20 cellular contexts compared by ENCODE assay signal in genomic region chr1:29809446-29810120, GRCh38.
"Had no signal": no experiment of that assay in that cellular context is flagged by ENCODE, and none has a peak within 500 bp of the region (broad histone marks: within the 10 kb centered on the region; RNA-seq: fewer than 3 reads in every experiment).

No MANE protein-coding gene starts in this region.

- H3K4me1 ChIP-seq: body of pancreas, parathyroid adenoma, tibial artery, vagina had no signal

- H3K9ac ChIP-seq: parathyroid adenoma had no signal

- H2AFZ ChIP-seq: parathyroid adenoma had no signal

- H3K36me3 Mint-ChIP-seq: activated naive CD8-positive, alpha-beta T cell treated with anti-CD3 and anti-CD28 coated beads for 36 hours; stimulated activated naive B cell treated with anti-CD40 and anti-IgM and Interleukin-4, amounts not matched to agents 10 μg/mL and 1 μg/mL and 100 μg/mL, for 72 hours; T-cell had no signal

- H3K4me3 Mint-ChIP-seq: activated naive CD8-positive, alpha-beta T cell treated with anti-CD3 and anti-CD28 coated beads for 36 hours; stimulated activated naive B cell treated with anti-CD40 and anti-IgM and Interleukin-4, amounts not matched to agents 10 μg/mL and 1 μg/mL and 100 μg/mL, for 72 hours; T-cell had no signal

- H3K4me3 ChIP-seq: body of pancreas, coronary artery, lung, tibial artery, vagina had no signal

- H3K79me2 ChIP-seq: parathyroid adenoma had no signal

- H3K27ac ChIP-seq: body of pancreas, coronary artery, parathyroid adenoma, tibial artery, vagina had no signal

- DNase-seq: activated gamma-delta T cell treated with Interleukin-2 at 50 U/mL for 16 hours; activated naive CD8-positive, alpha-beta T cell treated with anti-CD3 and anti-CD28 coated beads for 36 hours; activated T-cell treated with anti-CD3 and anti-CD28 coated beads, Interleukin-2, amount 50 U/mL, for 48 hours; amygdala; body of pancreas; central memory CD4-positive, alpha-beta T cell; effector CD4-positive, alpha-beta T cell; foreskin fibroblast; glutamatergic neuron; hypothalamus; midbrain; stimulated activated CD4-positive, alpha-beta T cell treated with anti-CD3 and anti-CD28 coated beads, Interleukin-2, amount 100 ng/mL, for 48 hours; stimulated activated naive B cell treated with anti-CD40 and anti-IgM and Interleukin-4, amounts not matched to agents 10 μg/mL and 1 μg/mL and 100 μg/mL, for 72 hours; T-helper 9 cell had no signal

- H3K9me3 ChIP-seq: body of pancreas, tibial artery, vagina had no signal

- H3K4me1 Mint-ChIP-seq: activated naive CD8-positive, alpha-beta T cell treated with anti-CD3 and anti-CD28 coated beads for 36 hours; stimulated activated naive B cell treated with anti-CD40 and anti-IgM and Interleukin-4, amounts not matched to agents 10 μg/mL and 1 μg/mL and 100 μg/mL, for 72 hours; T-cell had no signal

- H3K27ac Mint-ChIP-seq: activated naive CD8-positive, alpha-beta T cell treated with anti-CD3 and anti-CD28 coated beads for 36 hours; stimulated activated naive B cell treated with anti-CD40 and anti-IgM and Interleukin-4, amounts not matched to agents 10 μg/mL and 1 μg/mL and 100 μg/mL, for 72 hours; T-cell had no signal

- H3K9me3 Mint-ChIP-seq: activated naive CD8-positive, alpha-beta T cell treated with anti-CD3 and anti-CD28 coated beads for 36 hours; T-cell had no signal

- H3K27me3 ChIP-seq: body of pancreas, vagina had no signal

- H3K36me3 ChIP-seq: tibial artery, vagina had no signal
